In the genomic region with DNA sequence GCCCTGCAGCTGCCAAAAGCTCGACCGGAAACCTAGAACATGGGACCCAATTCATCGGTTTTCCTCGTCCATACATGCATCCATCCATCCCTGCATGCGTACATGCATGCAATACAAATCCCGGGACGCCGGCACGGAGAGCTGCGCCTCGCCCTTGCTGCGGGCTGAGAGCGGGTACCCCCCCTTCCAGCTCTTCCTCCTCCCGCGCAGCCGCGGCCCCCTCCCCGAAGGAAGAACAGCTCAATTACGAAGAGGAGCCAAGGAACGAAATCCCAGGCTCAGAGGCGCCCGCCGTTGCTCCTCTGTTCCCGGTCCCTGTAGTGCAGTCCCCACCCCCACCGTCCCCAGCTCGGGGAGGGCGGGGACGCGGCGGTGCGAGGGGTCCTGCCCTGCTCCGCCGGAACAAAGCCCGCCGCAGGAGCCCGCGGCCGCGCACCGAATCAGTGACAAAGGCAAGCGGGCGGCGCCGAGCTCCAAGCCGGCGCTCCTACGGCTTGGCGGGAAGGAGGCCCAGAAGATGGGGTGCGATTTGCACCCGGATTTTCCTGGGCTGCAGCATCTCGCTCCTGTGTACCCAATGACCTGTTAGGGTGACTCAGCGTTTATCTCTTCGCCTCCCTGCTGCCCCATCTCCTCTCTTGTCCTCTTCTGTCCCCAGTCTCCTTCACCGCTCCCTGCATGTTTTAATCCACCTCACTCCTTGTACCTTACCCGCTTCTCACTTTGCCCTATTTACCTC, we compare ENCODE assay signal across 10 cellular contexts. TPM values are rescaled to one million over a fixed set of nuclear protein-coding genes. Genes with fewer than 3 reads are reported as not detected.
DNase-seq lines count a peak whose midpoint lies in the region; ATAC-seq and TF ChIP-seq lines count a peak whose summit lies in the region.
"Had no signal": no experiment of that assay in that cellular context is flagged by ENCODE, and none has a peak within 500 bp of the region (broad histone marks: within the 10 kb centered on the region; RNA-seq: fewer than 3 reads in every experiment).

No MANE protein-coding gene starts in this region.

- no peak overlapping the region for H3K9ac ChIP-seq in stomach smooth muscle (ENCODE audit: low read length in 2 of 2)

- no peak for DNase-seq in activated naive CD4-positive, alpha-beta T cell treated with anti-CD3 and anti-CD28 coated beads for 36 hours
- no peak for DNase-seq in activated naive CD4-positive, alpha-beta T cell treated with anti-CD3 and anti-CD28 coated beads, Interleukin-2, amount 50 U/mL, for 16 hours
- no peak for DNase-seq in kidney epithelial cell (ENCODE audit: low read depth)
- no peak for DNase-seq in GOT3 (lab: John Stamatoyannopoulos, UW)
- no peak for DNase-seq in sciatic nerve (ENCODE audit: low spot score)
- no peak for DNase-seq in GM03348 (ENCODE audit: low spot score)
- DNase-seq: body of pancreas had no signal

- H3K4me3 ChIP-seq in kidney epithelial cell (ENCODE audit: low read depth, low read length) (peak overlapping the region; percentile 65), stomach smooth muscle (ENCODE audit: low read length in 2 of 2) (peak overlapping the region; percentile 22)
- H3K4me3 ChIP-seq: body of pancreas had no signal

- H3K4me3 Mint-ChIP-seq in activated naive CD4-positive, alpha-beta T cell treated with anti-CD3 and anti-CD28 coated beads for 36 hours = peak overlapping the region; percentile 34
- H3K4me3 Mint-ChIP-seq in activated naive CD8-positive, alpha-beta T cell = peak overlapping the region; percentile 76

- no peaks in the 10 kb centered on the region for H3K9me3 ChIP-seq in stomach smooth muscle (ENCODE audit: control insufficient read depth in 2 of 2, low read length in 2 of 2)
- H3K9me3 ChIP-seq: body of pancreas had no signal

- ATAC-seq in sciatic nerve = no peak
- ATAC-seq: body of pancreas had no signal

- H3K4me1 Mint-ChIP-seq in activated naive CD4-positive, alpha-beta T cell treated with anti-CD3 and anti-CD28 coated beads for 36 hours (ENCODE audit: low read depth) = peaks cover 9% of the 10 kb centered on the region
- peaks cover 13% of the 10 kb centered on the region for H3K4me1 Mint-ChIP-seq in activated naive CD8-positive, alpha-beta T cell (ENCODE audit: low read depth)

- peaks cover 24% of the 10 kb centered on the region for H3K4me1 ChIP-seq in stomach smooth muscle (ENCODE audit: control insufficient read depth, insufficient read depth, low read length)

- H3K27me3 ChIP-seq in kidney epithelial cell (ENCODE audit: control insufficient read depth, insufficient read depth, low read length) (peaks cover 33% of the 10 kb centered on the region), stomach smooth muscle (ENCODE audit: control insufficient read depth in 1 of 2, insufficient read depth in 2 of 2, low read length in 2 of 2) (peaks cover 66 to 80% of the 10 kb centered on the region in 2 donors)

- H3K27ac ChIP-seq in stomach smooth muscle (ENCODE audit: low read length) = no peak overlapping the region
- H3K27ac ChIP-seq: body of pancreas had no signal

- no peaks in the 10 kb centered on the region for H3K36me3 Mint-ChIP-seq in activated naive CD4-positive, alpha-beta T cell treated with anti-CD3 and anti-CD28 coated beads for 36 hours (ENCODE audit: low read depth)
- H3K36me3 Mint-ChIP-seq in activated naive CD8-positive, alpha-beta T cell = no peaks in the 10 kb centered on the region

- peak overlapping the region; percentile 8 for H3K27ac Mint-ChIP-seq in activated naive CD4-positive, alpha-beta T cell treated with anti-CD3 and anti-CD28 coated beads for 36 hours
- H3K27ac Mint-ChIP-seq in activated naive CD8-positive, alpha-beta T cell = no peak overlapping the region

- no peaks in the 10 kb centered on the region for H3K9me3 Mint-ChIP-seq in activated naive CD4-positive, alpha-beta T cell treated with anti-CD3 and anti-CD28 coated beads for 36 hours
- no peaks in the 10 kb centered on the region for H3K9me3 Mint-ChIP-seq in activated naive CD8-positive, alpha-beta T cell (ENCODE audit: low read depth)

- intact Hi-C loops in activated naive CD4-positive, alpha-beta T cell treated with anti-CD3 and anti-CD28 coated beads for 36 hours (cut with micrococcal nuclease) = loop anchor here (5.0 kb wide), 1 partner anchor 418 kb away; no protein-coding TSS in a partner anchor
- intact Hi-C loops in sciatic nerve (cut with DNase I) = no loop called here

- H3K36me3 ChIP-seq in kidney epithelial cell (ENCODE audit: control insufficient read depth, insufficient read depth, low read length) (no peaks in the 10 kb centered on the region), stomach smooth muscle (ENCODE audit: control insufficient read depth in 2 of 2, insufficient read depth in 2 of 2, low read length in 2 of 2) (no peaks in the 10 kb centered on the region)

- TF ChIP-seq CTCF in kidney epithelial cell (IDR thresholded peaks at IDR 0.05; ENCODE audit: insufficient read depth, low read length, poor library complexity, severe bottlenecking) = no peak

- peaks cover 73% of the 10 kb centered on the region for H3K27me3 Mint-ChIP-seq in activated naive CD4-positive, alpha-beta T cell treated with anti-CD3 and anti-CD28 coated beads for 36 hours (ENCODE audit: low read depth)
- H3K27me3 Mint-ChIP-seq in activated naive CD8-positive, alpha-beta T cell = peaks cover 57% of the 10 kb centered on the region

- CTCF ChIA-PET in activated naive CD4-positive, alpha-beta T cell treated with anti-CD3 and anti-CD28 coated beads for 36 hours (lab: Charles Lee) = no interaction called here

RNA-seq across cellular contexts. Expression of gene POU3F3, which starts 8.9 kb away (rescaled TPM):
- not detected for total RNA-seq in activated naive CD4-positive, alpha-beta T cell treated with anti-CD3 and anti-CD28 coated beads for 36 hours
- total RNA-seq in kidney epithelial cell (18.2 and 19.0 TPM in 2 replicates), sciatic nerve (not detected)
- total RNA-seq: body of pancreas, mononuclear cell had no signal

Comparison
In these comparisons a context has a peak if more than half of its experiments do, and no peak if none do; other contexts are left out.
1. RNA of gene POU3F3, which starts 8.9 kb away (total RNA-seq): 18.2 to 19.0 TPM in kidney epithelial cell; not detected in activated naive CD4-positive, alpha-beta T cell treated with anti-CD3 and anti-CD28 coated beads for 36 hours and not detected in sciatic nerve (single experiment); every median in the first group is over 10 times any median in the second.